In genomic region chr12:121892673-121893561, GRCh38 we compare ENCODE assay signal across 16 cellular contexts. TPM values are rescaled to one million over a fixed set of nuclear protein-coding genes. Genes with fewer than 3 reads are reported as not detected.
DNase-seq lines count a peak whose midpoint lies in the region; ATAC-seq, FAIRE-seq and TF ChIP-seq lines count a peak whose summit lies in the region.
"Had no signal": no experiment of that assay in that cellular context is flagged by ENCODE, and none has a peak within 500 bp of the region (broad histone marks: within the 10 kb centered on the region; RNA-seq: fewer than 3 reads in every experiment).

No MANE protein-coding gene starts in this region.

- peaks cover 63% of the 10 kb centered on the region for H3K79me2 ChIP-seq in K562 (ENCODE audit: control insufficient read depth, insufficient read depth, low read length)

- H3K4me2 ChIP-seq in IMR-90 (ENCODE audit: low read depth, low read length): no peak overlapping the region
- H3K4me2 ChIP-seq in K562 (ENCODE audit: insufficient read depth, low read length): peak overlapping the region; percentile 74
- H3K4me2 ChIP-seq: KMS-11 had no signal

- no TSS peak for BruUV-seq in IMR-90 (replicated peaks; lab: Mats Ljungman, UMichigan)
- no TSS peak for BruUV-seq in K562 (replicated peaks; lab: Mats Ljungman, UMichigan)
- BruUV-seq in Calu3 (replicated peaks; lab: Mats Ljungman, UMichigan): no TSS peak

- H3K27me3 ChIP-seq in CD8-positive, alpha-beta T cell (ENCODE audit: insufficient read depth, low read length): no peaks in the 10 kb centered on the region
- H3K27me3 ChIP-seq in IMR-90 (ENCODE audit: control insufficient read depth, insufficient read depth, low read length) (no peaks in the 10 kb centered on the region), K562 (ENCODE audit: control insufficient read depth in 2 of 2, insufficient read depth in 2 of 2, low read length in 2 of 2) (no peaks in the 10 kb centered on the region)
- H3K27me3 ChIP-seq: uterus had no signal

- 91% methylated on average over 4 of the region's 13 CpGs; no CpG with 5 or more reads in 1 of the 2 experiments for WGBS in IMR-90 (ENCODE audit: extremely low coverage in 2 of 2, insufficient read length in 1 of 2), 2 experiments
- 15% methylated on average over 13 of the region's 13 CpGs for WGBS in K562 (ENCODE audit: insufficient coverage, low coverage, missing lambda C conversion rate)

- FAIRE-seq in K562 (lab: Jason Lieb, UNC): peak; percentile 91
- FAIRE-seq: H54 had no signal

- H3K56ac ChIP-seq in IMR-90 (ENCODE audit: extremely low read depth, insufficient read depth, low read length): no peak overlapping the region

- no peaks in the 10 kb centered on the region for H3K9me3 Mint-ChIP-seq in CD8-positive, alpha-beta T cell
- H3K9me3 Mint-ChIP-seq in neural crest cell (peaks cover 3% of the 10 kb centered on the region), Calu3 (ENCODE audit: low read depth, unreplicated experiment) (no peaks in the 10 kb centered on the region)

- peaks cover 29 to 60% of the 10 kb centered on the region in 2 experiments for H3K79me1 ChIP-seq in IMR-90 (ENCODE audit: low read depth in 1 of 2, low read length in 2 of 2)

- H2AFZ ChIP-seq in IMR-90 (replicated peaks; ENCODE audit: low read length, poor library complexity): no peak overlapping the region
- peak overlapping the region; percentile 41; the same call in 1 of the 2 replicates for H2AFZ ChIP-seq in K562 (ENCODE audit: low read depth, low read length)

- H3K9ac ChIP-seq in IMR-90 (ENCODE audit: low read depth, low read length) (no peak overlapping the region), K562 (ENCODE audit: insufficient read depth in 1 of 2, low read depth in 2 of 2, low read length in 2 of 2) (peak overlapping the region; percentile 55 to 71)
- H3K9ac ChIP-seq: KMS-11 had no signal

- no peak overlapping the region for H2AK9ac ChIP-seq in IMR-90 (replicated peaks; ENCODE audit: low read depth, low read length, poor library complexity)

- intact Hi-C loops in CD8-positive, alpha-beta T cell (cut with DNase I, micrococcal nuclease): no loop called here
- intact Hi-C loops in IMR-90 (cut with micrococcal nuclease) (no loop called here), K562 (cut with micrococcal nuclease) (no loop called here), Calu3 (cut with micrococcal nuclease; ENCODE audit: unreplicated experiment) (no loop called here)

- H2BK5ac ChIP-seq in IMR-90 (ENCODE audit: low read depth, low read length, poor library complexity, severe bottlenecking): no peak overlapping the region

- TF ChIP-seq CTCF in CD8-positive, alpha-beta T cell (IDR thresholded peaks at IDR 0.05): no peak
- TF ChIP-seq CTCF in IMR-90 (conservative IDR thresholded peaks at IDR 0.05; ENCODE audit: low read depth, low read length) (no peak), K562 (IDR thresholded peaks at IDR 0.05 in 2 of 3, conservative IDR thresholded peaks at IDR 0.05 in 1 of 3; ENCODE audit: insufficient read depth in 2 of 3, low read depth in 1 of 3, low read length in 3 of 3) (no peak), neural crest cell (conservative IDR thresholded peaks at IDR 0.05) (no peak), Calu3 (IDR thresholded peaks at IDR 0.05; ENCODE audit: unreplicated experiment) (no peak)

- TF ChIP-seq POLR2A in IMR-90 (IDR thresholded peaks at IDR 0.05; ENCODE audit: low read depth, low read length) (no peak), K562 (conservative IDR thresholded peaks at IDR 0.05) (no peak)

- no peak overlapping the region for H3K27ac ChIP-seq in CD8-positive, alpha-beta T cell (ENCODE audit: low read depth, low read length)
- H3K27ac ChIP-seq in IMR-90 (ENCODE audit: insufficient read depth, low read length) (no peak overlapping the region), K562 (ENCODE audit: extremely low read depth, low read depth, low read length) (peak overlapping the region; percentile 73), caudate nucleus (ENCODE audit: low read depth, low read length) (no peak overlapping the region)
- H3K27ac ChIP-seq: KMS-11, uterus had no signal

- no peak overlapping the region for H2AK5ac ChIP-seq in IMR-90 (ENCODE audit: low read depth, low read length)

- POLR2A ChIA-PET in CD8-positive, alpha-beta T cell (lab: Charles Lee): interaction anchor here (0.6 to 1.0 kb wide), 3 partner anchors 81 to 319 kb away, joined by 3 to 4 read pairs (median 3); no protein-coding TSS in a partner anchor
- POLR2A ChIA-PET in IMR-90 (lab: Charles Lee; ENCODE audit: unreplicated experiment) (no interaction called here), K562 (lab: Yijun Ruan, JAX) (interaction anchor here (0.7 to 2.0 kb wide), 11 partner anchors 9 to 724 kb away, joined by 3 to 11 read pairs (median 4); partner anchors contain the start of gene CFAP251)

- peaks cover 40% of the 10 kb centered on the region for H3K4me1 ChIP-seq in CD8-positive, alpha-beta T cell (ENCODE audit: insufficient read depth, low read length)
- peaks cover 19% of the 10 kb centered on the region for H3K4me1 ChIP-seq in IMR-90 (ENCODE audit: control insufficient read depth, insufficient read depth, low read length)
- peaks cover 29 to 34% of the 10 kb centered on the region in 2 experiments for H3K4me1 ChIP-seq in K562 (replicated peaks in 1 of 2; ENCODE audit: control insufficient read depth in 2 of 2, insufficient read depth in 2 of 2, low read length in 2 of 2)

- H3K9me3 ChIP-seq in CD8-positive, alpha-beta T cell (ENCODE audit: low read length): no peaks in the 10 kb centered on the region
- H3K9me3 ChIP-seq in IMR-90 (ENCODE audit: control insufficient read depth, insufficient read depth, low read length): no peaks in the 10 kb centered on the region
- H3K9me3 ChIP-seq in K562 (replicated peaks; ENCODE audit: control insufficient read depth, insufficient read depth, low read depth, low read length): no peaks in the 10 kb centered on the region
- H3K9me3 ChIP-seq: uterus had no signal

- H2BK20ac ChIP-seq in IMR-90 (ENCODE audit: low read depth, low read length): no peak overlapping the region

- peak overlapping the region; percentile 2 for H3K27ac Mint-ChIP-seq in CD8-positive, alpha-beta T cell
- H3K27ac Mint-ChIP-seq in neural crest cell (ENCODE audit: unreplicated experiment) (peak overlapping the region; percentile 31), Calu3 (ENCODE audit: unreplicated experiment) (no peak overlapping the region)

- no peak overlapping the region for H4K8ac ChIP-seq in IMR-90 (ENCODE audit: low read depth in 2 of 2, low read length in 2 of 2)

- H2BK120ac ChIP-seq in IMR-90 (ENCODE audit: low read depth, low read length): no peak overlapping the region

- no peak overlapping the region for H2BK15ac ChIP-seq in IMR-90 (ENCODE audit: low read depth, low read length)

- H3K23ac ChIP-seq in IMR-90 (ENCODE audit: low read depth, low read length): no peak overlapping the region

- H3K4me3 ChIP-seq in CD8-positive, alpha-beta T cell (ENCODE audit: low read depth, low read length): no peak overlapping the region
- H3K4me3 ChIP-seq in IMR-90 (ENCODE audit: insufficient read depth, low read depth, low read length): no peak overlapping the region
- peak overlapping the region; percentile 0; the same call in 1 of the 2 replicates for H3K4me3 ChIP-seq in K562
- H3K4me3 ChIP-seq: uterus had no signal

- no peak overlapping the region for H3K4me3 Mint-ChIP-seq in CD8-positive, alpha-beta T cell
- peak overlapping the region; percentile 31 for H3K4me3 Mint-ChIP-seq in neural crest cell
- no peak overlapping the region for H3K4me3 Mint-ChIP-seq in Calu3 (ENCODE audit: low read depth, unreplicated experiment)
- H3K4me3 Mint-ChIP-seq: T-helper 17 cell had no signal

- H3K9me1 ChIP-seq in IMR-90 (ENCODE audit: insufficient read depth, low read length) (peaks cover 14% of the 10 kb centered on the region; the same call in 1 of the 2 replicates), K562 (ENCODE audit: control insufficient read depth, insufficient read depth, low read length) (no peaks in the 10 kb centered on the region)

- no peak overlapping the region for H3K4ac ChIP-seq in IMR-90 (ENCODE audit: low read depth, low read length)

- peaks cover 48% of the 10 kb centered on the region for H3K4me1 Mint-ChIP-seq in CD8-positive, alpha-beta T cell (ENCODE audit: low read depth)
- H3K4me1 Mint-ChIP-seq in neural crest cell (peaks cover 38% of the 10 kb centered on the region), Calu3 (ENCODE audit: low read depth, unreplicated experiment) (peaks cover 31% of the 10 kb centered on the region)

- ATAC-seq in CD8-positive, alpha-beta T cell: no peak
- ATAC-seq in IMR-90 (ENCODE audit: low read depth) (no peak), K562 (peak; percentile 82), HG03442 (IDR thresholded peaks at IDR 0.05; ENCODE audit: unreplicated experiment) (no peak)

- TF ChIP-seq RAD21 in IMR-90 (IDR thresholded peaks at IDR 0.05; ENCODE audit: low read length) (no peak), K562 (CRISPR knock-in tag; conservative IDR thresholded peaks at IDR 0.05 in 1 of 2, IDR thresholded peaks at IDR 0.05 in 1 of 2) (0 out of 4 replicates have a peak, but pooled peaks of 1 of the 2 experiments have one; percentile 14)

- no peaks in the 10 kb centered on the region for H3K27me3 Mint-ChIP-seq in CD8-positive, alpha-beta T cell (ENCODE audit: low read depth)
- H3K27me3 Mint-ChIP-seq in neural crest cell (ENCODE audit: low read depth): peaks cover 2% of the 10 kb centered on the region
- H3K27me3 Mint-ChIP-seq in Calu3 (ENCODE audit: unreplicated experiment): no peaks in the 10 kb centered on the region
- H3K27me3 Mint-ChIP-seq: naive B cell, T-helper 17 cell had no signal

- no peak for DNase-seq in CD8-positive, alpha-beta T cell
- DNase-seq in IMR-90 (peak; percentile 10), K562 (ENCODE audit: extremely low read depth in 1 of 4, low spot score in 3 of 4) (peak in 3 of 4 experiments; percentile 28 to 90 (median 87)), neural crest cell (ENCODE audit: low read depth, low spot score) (no peak), Calu3 (no peak), caudate nucleus (lab: John Stamatoyannopoulos, UW) (no peak)
- DNase-seq: naive B cell, NCI-H1694 treated with DMSO at 0.1 percent for 48 hours, NCI-H524, T-helper 17 cell, uterus had no signal

- H4K91ac ChIP-seq in IMR-90 (ENCODE audit: insufficient read depth, low read depth, low read length): no peak overlapping the region

- H4K5ac ChIP-seq in IMR-90 (ENCODE audit: low read depth, low read length): no peak overlapping the region

- peaks cover 30% of the 10 kb centered on the region for H4K20me1 ChIP-seq in IMR-90 (ENCODE audit: insufficient read depth, low read length)
- H4K20me1 ChIP-seq in K562 (replicated peaks; ENCODE audit: control insufficient read depth, insufficient read depth, low read length): no peaks in the 10 kb centered on the region

- peaks cover 11% of the 10 kb centered on the region for H3K36me3 ChIP-seq in CD8-positive, alpha-beta T cell (ENCODE audit: insufficient read depth, low read length)
- peaks cover 18% of the 10 kb centered on the region for H3K36me3 ChIP-seq in IMR-90 (ENCODE audit: control insufficient read depth, insufficient read depth, low read length)
- peaks cover 49% of the 10 kb centered on the region for H3K36me3 ChIP-seq in K562 (ENCODE audit: control insufficient read depth, insufficient read depth, low read length)
- H3K36me3 ChIP-seq: uterus had no signal

- peaks cover 55% of the 10 kb centered on the region for H3K36me3 Mint-ChIP-seq in CD8-positive, alpha-beta T cell
- H3K36me3 Mint-ChIP-seq in neural crest cell (ENCODE audit: low read depth) (peaks cover 3% of the 10 kb centered on the region), Calu3 (ENCODE audit: insufficient read depth, unreplicated experiment) (peaks cover 45% of the 10 kb centered on the region)

- in situ Hi-C loops in IMR-90 (cut with MboI; ENCODE audit: low sequenced_read_pairs): no loop called here
- in situ Hi-C loops in K562 (cut with MboI): no loop called here

- TF ChIP-seq EP300 in K562 (IDR thresholded peaks at IDR 0.05; ENCODE audit: low read length): no peak

- H3K14ac ChIP-seq in IMR-90 (replicated peaks; ENCODE audit: low read depth, low read length): no peak overlapping the region

- H3K18ac ChIP-seq in IMR-90 (ENCODE audit: low read depth, low read length): no peak overlapping the region

- dilution Hi-C loops in IMR-90 (cut with HindIII; ENCODE audit: low sequenced_read_pairs, unreplicated experiment): no loop called here

- CTCF ChIA-PET in CD8-positive, alpha-beta T cell (lab: Charles Lee): interaction anchor here (0.6 to 4.4 kb wide), 6 partner anchors 10 to 114 kb away, joined by 3 to 39 read pairs (median 3); partner anchors contain the start of gene RHOF
- CTCF ChIA-PET in IMR-90 (lab: Yijun Ruan, JAX) (interaction anchor here (3.6 kb wide), 1 partner anchor 99 kb away, joined by 16 read pairs; the partner anchor contains the start of gene RHOF), K562 (lab: Yijun Ruan, JAX; ENCODE audit: low intra/inter-chr PET ratio) (interaction anchor here (1.1 kb wide), 1 partner anchor 98 kb away, joined by 4 read pairs; no protein-coding TSS in a partner anchor), Calu3 (lab: Charles Lee) (interaction anchor here (0.6 to 1.5 kb wide), 5 partner anchors 10 to 374 kb away, joined by 3 to 13 read pairs (median 5); partner anchors contain the start of gene RHOF)

RNA-seq across cellular contexts. Expression of gene PSMD9, which starts 4.3 kb away (rescaled TPM):
- 10 to 100 TPM; 38.7 to 42.2 TPM for total RNA-seq in CD8-positive, alpha-beta T cell
- 142 and 156 TPM in 2 replicates for total RNA-seq in IMR-90 (2012; rRNA removed)
- 135 and 138 TPM in 2 replicates for polyA plus RNA-seq in IMR-90 (2012; rRNA removed)
- polyA plus RNA-seq in IMR-90 (2012; cell fraction: cytosol; rRNA removed): 82.4 and 236 TPM in 2 replicates
- polyA plus RNA-seq in IMR-90 (2012; cell fraction: nucleus; rRNA removed; ENCODE audit: low replicate concordance): 75.4 and 108 TPM in 2 replicates
- total RNA-seq in K562 (2011; cell fraction: chromatin; rRNA removed; ENCODE audit: low replicate concordance): 73.2 and 111 TPM in 2 replicates
- 69.7 and 70.4 TPM in 2 replicates for total RNA-seq in K562 (2011; cell fraction: nucleolus; rRNA removed)
- 93.6 and 131 TPM in 2 replicates for total RNA-seq in K562 (2011; cell fraction: nucleoplasm; rRNA removed)
- 143 and 187 TPM in 2 replicates for total RNA-seq in K562 (2014; rRNA removed)
- 34.1 and 34.5 TPM in 2 replicates for total RNA-seq in K562 (2014; rRNA removed; fragmentation: Illumina TruSeq; extraction: Trizol)
- 61.7 and 78.2 TPM in 2 replicates for total RNA-seq in K562 (2015; rRNA removed; fragmentation: Illumina TruSeq; extraction: Trizol)
- 66.4 and 71.7 TPM in 2 replicates for total RNA-seq in K562 (2021)
- 61.3 and 68.5 TPM in 2 replicates for polyA plus RNA-seq in K562 (2011; rRNA removed)
- polyA plus RNA-seq in K562 (2011; cell fraction: cytosol; rRNA removed): 61.8 and 93.1 TPM in 2 replicates
- polyA plus RNA-seq in K562 (2011; cell fraction: nucleus; rRNA removed): 51.5 and 53.5 TPM in 2 replicates
- polyA plus RNA-seq in K562 (2012): 76.1 and 85.2 TPM in 2 replicates
- 31.0 and 60.0 TPM in 2 replicates for polyA plus RNA-seq in K562 (2014; fragmentation: Illumina TruSeq; extraction: Trizol)
- 10 to 100 TPM; 12.2 to 22.8 TPM for polyA plus RNA-seq in K562 (2014; fragmentation: Nextera tagmentation; extraction: Ambion mirVana)
- 92.2 and 107 TPM in 2 replicates for polyA plus RNA-seq in K562 (2014; rRNA removed)
- 29.3 and 37.7 TPM in 2 replicates for polyA minus RNA-seq in K562 (2011; rRNA and poly(A)+ RNA removed)
- 23.0 and 42.7 TPM in 2 replicates for polyA minus RNA-seq in K562 (2011; cell fraction: cytosol; rRNA and poly(A)+ RNA removed)
- 13.3 and 29.5 TPM in 2 replicates for polyA minus RNA-seq in K562 (2011; cell fraction: nucleus; rRNA and poly(A)+ RNA removed)
- total RNA-seq in neural crest cell: 46.3 and 47.4 TPM in 2 replicates
- total RNA-seq in Calu3 (2022): 66.0 and 68.3 TPM in 2 replicates

RNA-seq across cellular contexts. Expression of gene CFAP251, which starts 25.5 kb away (rescaled TPM):
- total RNA-seq in CD8-positive, alpha-beta T cell: under 1 TPM; 0.33 to 0.68 TPM
- total RNA-seq in IMR-90 (2012; rRNA removed) (9.1 and 9.4 TPM in 2 replicates), K562 (2014; rRNA removed) (23.9 and 25.2 TPM in 2 replicates), K562 (2014; rRNA removed; fragmentation: Illumina TruSeq; extraction: Trizol) (16.6 and 19.0 TPM in 2 replicates), K562 (2015; rRNA removed; fragmentation: Illumina TruSeq; extraction: Trizol) (16.2 and 19.1 TPM in 2 replicates), K562 (2021) (17.2 and 18.2 TPM in 2 replicates), neural crest cell (1.6 and 2.0 TPM in 2 replicates), Calu3 (2022) (3.8 and 5.0 TPM in 2 replicates)
- polyA plus RNA-seq in IMR-90 (2012; rRNA removed) (6.8 and 7.8 TPM in 2 replicates), K562 (2011; rRNA removed) (20.0 and 22.2 TPM in 2 replicates), K562 (2014; fragmentation: Illumina TruSeq; extraction: Trizol) (16.5 and 18.1 TPM in 2 replicates), K562 (2014; fragmentation: Nextera tagmentation; extraction: Ambion mirVana) (10 to 100 TPM; 17.4 to 24.3 TPM), K562 (2014; rRNA removed) (27.7 and 31.0 TPM in 2 replicates)
- polyA plus RNA-seq in IMR-90 (2012; cell fraction: cytosol; rRNA removed): 4.2 and 6.8 TPM in 2 replicates
- polyA plus RNA-seq in IMR-90 (2012; cell fraction: nucleus; rRNA removed; ENCODE audit: low replicate concordance): 5.3 and 12.5 TPM in 2 replicates
- total RNA-seq in K562 (2011; cell fraction: chromatin; rRNA removed; ENCODE audit: low replicate concordance): 69.4 and 86.7 TPM in 2 replicates
- total RNA-seq in K562 (2011; cell fraction: nucleolus; rRNA removed): 33.5 and 44.6 TPM in 2 replicates
- 42.5 and 56.6 TPM in 2 replicates for total RNA-seq in K562 (2011; cell fraction: nucleoplasm; rRNA removed)
- 12.2 and 17.2 TPM in 2 replicates for polyA plus RNA-seq in K562 (2011; cell fraction: cytosol; rRNA removed)
- 42.3 and 43.1 TPM in 2 replicates for polyA plus RNA-seq in K562 (2011; cell fraction: nucleus; rRNA removed)
- 12.5 and 19.8 TPM in 2 replicates for polyA plus RNA-seq in K562 (2012)
- polyA minus RNA-seq in K562 (2011; rRNA and poly(A)+ RNA removed): 38.6 and 40.6 TPM in 2 replicates
- polyA minus RNA-seq in K562 (2011; cell fraction: cytosol; rRNA and poly(A)+ RNA removed): 10.4 and 13.1 TPM in 2 replicates
- polyA minus RNA-seq in K562 (2011; cell fraction: nucleus; rRNA and poly(A)+ RNA removed): 18.7 and 32.1 TPM in 2 replicates

RNA-seq across cellular contexts. Expression of gene HPD, which starts 34.3 kb away (rescaled TPM):
- not detected for total RNA-seq in CD8-positive, alpha-beta T cell
- 0.18 TPM in 1 of 2 replicates, not detected in the other for total RNA-seq in IMR-90 (2012; rRNA removed)
- polyA plus RNA-seq in IMR-90 (2012; rRNA removed): 0.14 and 0.15 TPM in 2 replicates
- 0.08 and 0.13 TPM in 2 replicates for polyA plus RNA-seq in IMR-90 (2012; cell fraction: cytosol; rRNA removed)
- 0.38 and 0.45 TPM in 2 replicates for polyA plus RNA-seq in IMR-90 (2012; cell fraction: nucleus; rRNA removed; ENCODE audit: low replicate concordance)
- 0.53 TPM in 1 of 2 replicates, not detected in the other for total RNA-seq in K562 (2011; cell fraction: chromatin; rRNA removed; ENCODE audit: low replicate concordance)
- total RNA-seq in K562 (2011; cell fraction: nucleolus; rRNA removed): 0.33 TPM in 1 of 2 replicates, not detected in the other
- total RNA-seq in K562 (2011; cell fraction: nucleoplasm; rRNA removed): not detected in 2 replicates
- total RNA-seq in K562 (2014; rRNA removed): 0.23 TPM in 1 of 2 replicates, not detected in the other
- not detected in 2 replicates for total RNA-seq in K562 (2014; rRNA removed; fragmentation: Illumina TruSeq; extraction: Trizol)
- not detected in 2 replicates for total RNA-seq in K562 (2015; rRNA removed; fragmentation: Illumina TruSeq; extraction: Trizol)
- total RNA-seq in K562 (2021): 0.29 TPM in 2 replicates
- 0.06 TPM in 1 of 2 replicates, not detected in the other for polyA plus RNA-seq in K562 (2011; rRNA removed)
- 0.04 and 0.18 TPM in 2 replicates for polyA plus RNA-seq in K562 (2011; cell fraction: cytosol; rRNA removed)
- not detected in 2 replicates for polyA plus RNA-seq in K562 (2011; cell fraction: nucleus; rRNA removed)
- polyA plus RNA-seq in K562 (2012): 0.08 and 0.36 TPM in 2 replicates
- polyA plus RNA-seq in K562 (2014; fragmentation: Illumina TruSeq; extraction: Trizol): not detected in 2 replicates
- polyA plus RNA-seq in K562 (2014; fragmentation: Nextera tagmentation; extraction: Ambion mirVana): under 1 TPM; 0.07 TPM
- polyA plus RNA-seq in K562 (2014; rRNA removed): 0.09 TPM in 1 of 2 replicates, not detected in the other
- 0.53 TPM in 1 of 2 replicates, not detected in the other for polyA minus RNA-seq in K562 (2011; rRNA and poly(A)+ RNA removed)
- polyA minus RNA-seq in K562 (2011; cell fraction: cytosol; rRNA and poly(A)+ RNA removed): not detected in 2 replicates
- polyA minus RNA-seq in K562 (2011; cell fraction: nucleus; rRNA and poly(A)+ RNA removed): not detected in 2 replicates
- total RNA-seq in neural crest cell: 0.21 TPM in 1 of 2 replicates, not detected in the other
- total RNA-seq in Calu3 (2022): not detected in 2 replicates
- total RNA-seq: cerebellum, RPMI7951, T-helper 17 cell had no signal

Comparison
In these comparisons a context has a peak if more than half of its experiments do, and no peak if none do; other contexts are left out.
1. DNase-seq: peak in IMR-90 (single experiment) and K562 (3 of 4); none in CD8-positive, alpha-beta T cell (0 of 7), neural crest cell (single experiment), Calu3 (single experiment) and caudate nucleus (0 of 61).